In genomic region chr2:109029444-109030193, GRCh38 we compare ENCODE assay signal across 26 cellular contexts. TPM values are rescaled to one million over a fixed set of nuclear protein-coding genes. Genes with fewer than 3 reads are reported as not detected.
DNase-seq lines count a peak whose midpoint lies in the region; ATAC-seq and TF ChIP-seq lines count a peak whose summit lies in the region.
"Had no signal": no experiment of that assay in that cellular context is flagged by ENCODE, and none has a peak within 500 bp of the region (broad histone marks: within the 10 kb centered on the region; RNA-seq: fewer than 3 reads in every experiment).

No MANE protein-coding gene starts in this region.

- peak overlapping the region; percentile 84 for H3K27ac ChIP-seq in CD4-positive, CD25-positive, alpha-beta regulatory T cell (ENCODE audit: insufficient read depth, low read length, poor library complexity, severe bottlenecking)
- no peak overlapping the region for H3K27ac ChIP-seq in CD4-positive, alpha-beta memory T cell (ENCODE audit: low read depth, low read length)
- H3K27ac ChIP-seq in psoas muscle, result no peak overlapping the region
- H3K27ac ChIP-seq: body of pancreas, gastroesophageal sphincter, hepatocyte, KMS-11, left lung, pancreas, right atrium auricular region, upper lobe of left lung had no signal

- no peaks in the 10 kb centered on the region for H3K36me3 ChIP-seq in CD4-positive, CD25-positive, alpha-beta regulatory T cell (ENCODE audit: control insufficient read depth, insufficient read depth, low read length)
- no peaks in the 10 kb centered on the region for H3K36me3 ChIP-seq in CD4-positive, alpha-beta memory T cell (ENCODE audit: insufficient read depth, low read length)
- H3K36me3 ChIP-seq in psoas muscle (ENCODE audit: insufficient read depth in 1 of 2, low read depth in 1 of 2), result no peaks in the 10 kb centered on the region
- H3K36me3 ChIP-seq: gastroesophageal sphincter, left lung, pancreas, right atrium auricular region, upper lobe of left lung had no signal

- CTCF ChIA-PET in CD4-positive, alpha-beta memory T cell (lab: Charles Lee; ENCODE audit: partially characterized antibody), result interaction anchor here (1.4 kb wide), 1 partner anchor 10 kb away, joined by 4 read pairs; no protein-coding TSS in a partner anchor

- H3K9me3 Mint-ChIP-seq in CD4-positive, CD25-positive, alpha-beta regulatory T cell, result no peaks in the 10 kb centered on the region
- H3K9me3 Mint-ChIP-seq in CD4-positive, alpha-beta memory T cell, result peaks cover 0 to 3% (median 0%) of the 10 kb centered on the region in 8 donors
- peaks cover 3% of the 10 kb centered on the region for H3K9me3 Mint-ChIP-seq in nephron
- H3K9me3 Mint-ChIP-seq: activated T-cell treated with anti-CD3 and anti-CD28 coated beads, Interleukin-2, amount 50 U/mL, for 4 hours had no signal

- peak overlapping the region; percentile 53 to 80 (median 58) for H3K4me3 Mint-ChIP-seq in CD4-positive, CD25-positive, alpha-beta regulatory T cell
- H3K4me3 Mint-ChIP-seq in CD4-positive, alpha-beta memory T cell, result peak overlapping the region in 4 of 8 donors; percentile 40 to 83 (median 52)
- peak overlapping the region in 1 of 3 experiments; percentile 6 for H3K4me3 Mint-ChIP-seq in nephron
- H3K4me3 Mint-ChIP-seq: activated T-cell treated with anti-CD3 and anti-CD28 coated beads, Interleukin-2, amount 50 U/mL, for 4 hours had no signal

- H3K27me3 Mint-ChIP-seq in CD4-positive, CD25-positive, alpha-beta regulatory T cell, result peaks cover 6% of the 10 kb centered on the region
- H3K27me3 Mint-ChIP-seq in CD4-positive, alpha-beta memory T cell, result no peaks in the 10 kb centered on the region
- peaks cover 29% of the 10 kb centered on the region for H3K27me3 Mint-ChIP-seq in nephron (ENCODE audit: low read depth)

- no peaks in the 10 kb centered on the region for H3K9me3 ChIP-seq in CD4-positive, CD25-positive, alpha-beta regulatory T cell (ENCODE audit: control insufficient read depth in 2 of 2, low read length in 2 of 2)
- no peaks in the 10 kb centered on the region for H3K9me3 ChIP-seq in CD4-positive, alpha-beta memory T cell (ENCODE audit: control insufficient read depth in 1 of 2, low read length in 2 of 2)
- H3K9me3 ChIP-seq in psoas muscle, result no peaks in the 10 kb centered on the region
- H3K9me3 ChIP-seq: body of pancreas, gastroesophageal sphincter, left lung, pancreas, right atrium auricular region, upper lobe of left lung had no signal

- peak overlapping the region; percentile 75 to 99 (median 96) for H3K27ac Mint-ChIP-seq in CD4-positive, CD25-positive, alpha-beta regulatory T cell
- H3K27ac Mint-ChIP-seq in CD4-positive, alpha-beta memory T cell, result peak overlapping the region; percentile 77 to 92 (median 86)
- H3K27ac Mint-ChIP-seq in nephron, result peak overlapping the region; percentile 4 to 68 (median 26)

- intact Hi-C loops in CD4-positive, alpha-beta memory T cell (cut with micrococcal nuclease), result loop anchor here (5.0 kb wide), 8 partner anchors 48 to 582 kb away; partner anchors contain the start of genes CCDC138 and GCC2
- intact Hi-C loops in psoas muscle (cut with DNase I), result no loop called here

- POLR2A ChIA-PET in CD4-positive, alpha-beta memory T cell (lab: Charles Lee; ENCODE audit: partially characterized antibody), result interaction anchor here (2.5 kb wide), 1 partner anchor 37 kb away, joined by 12 read pairs; no protein-coding TSS in a partner anchor

- H3K27me3 ChIP-seq in CD4-positive, CD25-positive, alpha-beta regulatory T cell (ENCODE audit: control insufficient read depth, insufficient read depth, low read length), result no peaks in the 10 kb centered on the region
- no peaks in the 10 kb centered on the region for H3K27me3 ChIP-seq in CD4-positive, alpha-beta memory T cell (ENCODE audit: insufficient read depth, low read length)
- peaks cover 0 to 3% (median 0%) of the 10 kb centered on the region in 3 donors for H3K27me3 ChIP-seq in psoas muscle (ENCODE audit: insufficient read depth in 3 of 3, low read length in 2 of 3)
- H3K27me3 ChIP-seq: body of pancreas, gastroesophageal sphincter, hepatocyte, left lung, pancreas, right atrium auricular region, upper lobe of left lung had no signal

- no peaks in the 10 kb centered on the region for H3K36me3 Mint-ChIP-seq in CD4-positive, CD25-positive, alpha-beta regulatory T cell
- H3K36me3 Mint-ChIP-seq in CD4-positive, alpha-beta memory T cell, result no peaks in the 10 kb centered on the region
- no peaks in the 10 kb centered on the region for H3K36me3 Mint-ChIP-seq in nephron (ENCODE audit: low read depth)

- no peak for ATAC-seq in CD4-positive, CD25-positive, alpha-beta regulatory T cell (ENCODE audit: low read depth in 2 of 2)
- ATAC-seq in psoas muscle, result no peak
- ATAC-seq: activated T-cell treated with anti-CD3 and anti-CD28 coated beads, Interleukin-2, amount 50 U/mL, for 4 hours; body of pancreas; gastroesophageal sphincter; left lung; pancreas had no signal

- DNase-seq in CD4-positive, CD25-positive, alpha-beta regulatory T cell, result no peak
- no peak for DNase-seq in CD4-positive, alpha-beta memory T cell
- DNase-seq in amniotic epithelial cell (ENCODE audit: low read depth) (peak; percentile 58), DMS153 (lab: John Stamatoyannopoulos, UW) (no peak), psoas muscle (no peak)
- DNase-seq in activated CD4-positive, CD25-positive, alpha-beta regulatory T cell (lab: John Stamatoyannopoulos, UW), result no peak
- DNase-seq: activated T-cell treated with anti-CD3 and anti-CD28 coated beads, Interleukin-2, amount 50 U/mL, for 4 hours; body of pancreas; C1 segment of cervical spinal cord; left lung; mesenchymal stem cell; MM.1S; NCI-H2029; NCI-H226; pancreas; stimulated activated CD4-positive, alpha-beta T cell treated with anti-CD3 and anti-CD28 coated beads, Interleukin-12 subunit alpha, Interleukin-12 subunit beta, amount 100 ng/mL, for 4 hours; stimulated activated CD4-positive, alpha-beta T cell treated with anti-CD3 and anti-CD28 coated beads, Interleukin-4, amount 100 ng/mL, for 1 hour; upper lobe of left lung had no signal

- peaks cover 0 to 69% (median 44%) of the 10 kb centered on the region in 4 donors for H3K4me1 Mint-ChIP-seq in CD4-positive, CD25-positive, alpha-beta regulatory T cell
- H3K4me1 Mint-ChIP-seq in CD4-positive, alpha-beta memory T cell, result peaks cover 32 to 64% (median 46%) of the 10 kb centered on the region in 4 donors
- peaks cover 25% of the 10 kb centered on the region for H3K4me1 Mint-ChIP-seq in nephron

- H3K4me1 ChIP-seq in CD4-positive, CD25-positive, alpha-beta regulatory T cell (ENCODE audit: control insufficient read depth, insufficient read depth, low read length, poor library complexity, severe bottlenecking), result peaks cover 58% of the 10 kb centered on the region
- peaks cover 53% of the 10 kb centered on the region for H3K4me1 ChIP-seq in CD4-positive, alpha-beta memory T cell (ENCODE audit: insufficient read depth, low read length)
- H3K4me1 ChIP-seq in psoas muscle, result no peaks in the 10 kb centered on the region
- H3K4me1 ChIP-seq: pancreas had no signal

- no peak overlapping the region for H3K4me3 ChIP-seq in CD4-positive, CD25-positive, alpha-beta regulatory T cell (ENCODE audit: low read depth, low read length)
- no peak overlapping the region for H3K4me3 ChIP-seq in CD4-positive, alpha-beta memory T cell (ENCODE audit: low read length in 2 of 2)
- no peak overlapping the region for H3K4me3 ChIP-seq in psoas muscle
- H3K4me3 ChIP-seq: body of pancreas, gastroesophageal sphincter, hepatocyte, left lung, pancreas, right atrium auricular region, upper lobe of left lung had no signal

- 62 to 65% (median 64%) methylated on average over 6 of the region's 6 CpGs for WGBS in psoas muscle, 3 donors

- TF ChIP-seq CTCF in nephron (IDR thresholded peaks at IDR 0.05; ENCODE audit: unreplicated experiment in 3 of 3) (no peak), psoas muscle (IDR thresholded peaks at IDR 0.05) (no peak)

RNA-seq across cellular contexts. Expression of gene EDAR, which starts 40.6 kb away (rescaled TPM):
- total RNA-seq in CD4-positive, CD25-positive, alpha-beta regulatory T cell, result 3.2 TPM
- 1 to 10 TPM; 1.4 to 6.7 (median 2.6) TPM for polyA plus RNA-seq in CD4-positive, CD25-positive, alpha-beta regulatory T cell
- total RNA-seq in CD4-positive, alpha-beta memory T cell, result 1 to 10 TPM; 5.8 to 6.3 TPM
- polyA plus RNA-seq in CD4-positive, alpha-beta memory T cell, result 1 to 10 TPM; 3.0 to 3.5 TPM
- total RNA-seq in psoas muscle, result not detected
- under 1 TPM in 1 of 3 donors, not detected in 2; 0.01 TPM for polyA plus RNA-seq in psoas muscle
- total RNA-seq: body of pancreas, myocyte, right atrium auricular region, SK-MEL-5, subcutaneous adipose tissue had no signal

Comparison
In these comparisons a context has a peak if more than half of its experiments do, and no peak if none do; other contexts are left out.
1. H3K27ac Mint-ChIP-seq: peak in every context shown above with its lines; median percentile 96 in CD4-positive, CD25-positive, alpha-beta regulatory T cell; 86 in CD4-positive, alpha-beta memory T cell; 26 in nephron.